16 cellular contexts compared by ENCODE assay signal in the genomic region with DNA sequence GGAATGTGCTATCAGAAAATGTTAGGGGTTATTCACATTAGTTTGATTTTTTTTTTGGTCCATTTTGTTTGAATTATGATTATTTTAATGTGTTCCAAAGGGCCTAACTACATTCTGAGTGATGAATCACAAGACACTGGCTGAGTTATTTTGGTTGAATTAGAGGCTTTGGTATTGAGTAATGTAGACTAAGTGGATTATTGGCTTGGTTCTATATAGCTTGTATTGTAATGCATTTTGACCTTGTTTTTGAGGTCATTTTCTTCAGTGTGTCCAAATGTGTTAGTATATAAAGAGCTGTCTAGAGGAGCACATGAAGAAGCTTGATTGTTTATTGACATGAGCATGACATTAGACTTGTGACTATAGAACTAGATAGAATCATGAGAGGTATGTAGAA. TPM values are rescaled to one million over a fixed set of nuclear protein-coding genes. Genes with fewer than 3 reads are reported as not detected.
DNase-seq lines count a peak whose midpoint lies in the region; ATAC-seq, FAIRE-seq and TF ChIP-seq lines count a peak whose summit lies in the region.
"Had no signal": no experiment of that assay in that cellular context is flagged by ENCODE, and none has a peak within 500 bp of the region (broad histone marks: within the 10 kb centered on the region; RNA-seq: fewer than 3 reads in every experiment).

No MANE protein-coding gene starts in this region.

- H3K36me3 ChIP-seq in GM23248 (ENCODE audit: low read depth), result 0 out of 2 replicates have a peak, but pooled peaks cover 7% of the 10 kb centered on the region
- peaks cover 24 to 33% of the 10 kb centered on the region in 2 experiments for H3K36me3 ChIP-seq in SK-N-SH (replicated peaks in 1 of 2; ENCODE audit: control insufficient read depth in 1 of 2, insufficient read depth in 2 of 2, low read length in 1 of 2)
- H3K36me3 ChIP-seq in upper lobe of left lung, result peaks cover 0 to 4% (median 0%) of the 10 kb centered on the region in 4 donors

- FAIRE-seq in A549 (lab: Jason Lieb, UNC), result no peak
- FAIRE-seq: GM18507, HTR-8/SVneo had no signal

- no peak for ATAC-seq in A549
- no peak for ATAC-seq in upper lobe of left lung (ENCODE audit: low FRiP score in 2 of 2)
- ATAC-seq: body of pancreas had no signal

- H3K9me2 ChIP-seq in GM23248 (ENCODE audit: insufficient read depth) (no peaks in the 10 kb centered on the region), SK-N-SH (no peaks in the 10 kb centered on the region)

- peaks cover 10% of the 10 kb centered on the region; the same call in 1 of the 2 replicates for H3F3A ChIP-seq in GM23248 (ENCODE audit: insufficient read depth)
- H3F3A ChIP-seq in SK-N-SH (replicated peaks; ENCODE audit: insufficient read depth), result peaks cover 12% of the 10 kb centered on the region

- no peak for DNase-seq in A549 (ENCODE audit: low read depth in 1 of 2, low spot score in 1 of 2)
- DNase-seq in GM23248, result peak; percentile 64
- no peak for DNase-seq in SK-N-SH
- DNase-seq in fibroblast of villous mesenchyme (ENCODE audit: low read depth), result peak; percentile 18
- no peak for DNase-seq in stimulated activated naive CD4-positive, alpha-beta T cell (lab: John Stamatoyannopoulos, UW)
- no peak for DNase-seq in GM19238 (ENCODE audit: insufficient read length, low spot score)
- DNase-seq in upper lobe of left lung, result no peak
- DNase-seq in amygdala (lab: John Stamatoyannopoulos, UW), result no peak
- DNase-seq: body of pancreas; Calu3; immature natural killer cell; NCI-H1105 treated with DMSO at 0.1 percent for 48 hours; stimulated activated CD4-positive, alpha-beta T cell treated with anti-CD3 and anti-CD28 coated beads, Interleukin-4, amount 100 ng/mL, for 24 hours had no signal

- in situ Hi-C loops in GM23248 (cut with MboI), result loop anchor here (25.0 kb wide), 1 partner anchor 361 kb away; the partner anchor contains the start of gene LRRC8C

- CTCF ChIA-PET in A549 (lab: Yijun Ruan, JAX) (interaction anchor here (1.4 kb wide), 1 partner anchor 11 kb away, joined by 5 read pairs; no protein-coding TSS in a partner anchor), SK-N-SH (lab: Yijun Ruan, JAX) (interaction anchor here (1.8 kb wide), 1 partner anchor 9 kb away, joined by 4 read pairs; no protein-coding TSS in a partner anchor)

- H3K4me2 ChIP-seq in A549 (peak overlapping the region; percentile 92), GM23248 (ENCODE audit: unreplicated experiment) (peak overlapping the region; percentile 9), SK-N-SH (peak overlapping the region; percentile 81; the same call in 1 of the 2 replicates)

- H3K4me1 ChIP-seq in A549 (peaks cover 47% of the 10 kb centered on the region), GM23248 (ENCODE audit: insufficient read depth) (peaks cover 35% of the 10 kb centered on the region), SK-N-SH (ENCODE audit: control insufficient read depth in 1 of 2, insufficient read depth in 2 of 2, low read depth in 1 of 2, low read length in 1 of 2) (peaks cover 12 to 33% of the 10 kb centered on the region in 2 experiments; a peak in 3 of 4 replicates), upper lobe of left lung (peaks cover 14 to 33% (median 21%) of the 10 kb centered on the region in 4 donors)

- TF ChIP-seq CTCF in A549 (IDR thresholded peaks at IDR 0.05), result no peak
- no peak for TF ChIP-seq CTCF in SK-N-SH (IDR thresholded peaks at IDR 0.05)
- TF ChIP-seq CTCF in fibroblast of villous mesenchyme (IDR thresholded peaks at IDR 0.05; ENCODE audit: insufficient read depth, low read depth, low read length), result no peak
- no peak for TF ChIP-seq CTCF in upper lobe of left lung (IDR thresholded peaks at IDR 0.05)

- H4K20me1 ChIP-seq in GM23248 (ENCODE audit: insufficient read depth) (peaks cover 4% of the 10 kb centered on the region), SK-N-SH (ENCODE audit: insufficient read depth) (peaks cover 76% of the 10 kb centered on the region)

- H3K9ac ChIP-seq in GM23248 (no peak overlapping the region), SK-N-SH (no peak overlapping the region)

- H3K79me2 ChIP-seq in GM23248 (ENCODE audit: insufficient read depth), result peaks cover 82% of the 10 kb centered on the region
- peaks cover 83% of the 10 kb centered on the region for H3K79me2 ChIP-seq in SK-N-SH (ENCODE audit: insufficient read depth)

- H3K27me3 ChIP-seq in GM23248 (replicated peaks; ENCODE audit: insufficient read depth) (no peaks in the 10 kb centered on the region), SK-N-SH (ENCODE audit: insufficient read depth) (no peaks in the 10 kb centered on the region), upper lobe of left lung (no peaks in the 10 kb centered on the region)
- H3K27me3 ChIP-seq: body of pancreas, tibial nerve had no signal

- TF ChIP-seq RAD21 in A549 (conservative IDR thresholded peaks at IDR 0.05 in 1 of 2, IDR thresholded peaks at IDR 0.05 in 1 of 2) (no peak), SK-N-SH (IDR thresholded peaks at IDR 0.05; ENCODE audit: low read length) (no peak)

- TF ChIP-seq EP300 in A549 (IDR thresholded peaks at IDR 0.05) (no peak), SK-N-SH (IDR thresholded peaks at IDR 0.05; ENCODE audit: borderline replicate concordance in 1 of 2, low read depth in 1 of 2, low read length in 1 of 2) (no peak), upper lobe of left lung (IDR thresholded peaks at IDR 0.05) (no peak)

- no peak overlapping the region for H2AFZ ChIP-seq in GM23248
- no peak overlapping the region for H2AFZ ChIP-seq in SK-N-SH (ENCODE audit: low read depth)

- H3K9me3 ChIP-seq in A549, result no peaks in the 10 kb centered on the region
- no peaks in the 10 kb centered on the region for H3K9me3 ChIP-seq in GM23248 (ENCODE audit: low read depth)
- no peaks in the 10 kb centered on the region for H3K9me3 ChIP-seq in SK-N-SH
- no peaks in the 10 kb centered on the region for H3K9me3 ChIP-seq in upper lobe of left lung
- H3K9me3 ChIP-seq: body of pancreas, tibial nerve had no signal

- POLR2A ChIA-PET in A549 (lab: Yijun Ruan, JAX) (interaction anchor here (1.0 kb wide), 1 partner anchor 20 kb away, joined by 3 read pairs; no protein-coding TSS in a partner anchor), SK-N-SH (lab: Yijun Ruan, JAX) (no interaction called here)

- TF ChIP-seq POLR2A in A549 (IDR thresholded peaks at IDR 0.05; ENCODE audit: low read length), result no peak
- TF ChIP-seq POLR2A in upper lobe of left lung (IDR thresholded peaks at IDR 0.05), result no peak

- H3K4me3 ChIP-seq in A549 (0 out of 3 replicates have a peak overlapping the region, but pooled peaks have one; percentile 15), GM23248 (no peak overlapping the region), SK-N-SH (ENCODE audit: low read depth in 2 of 2, low read length in 1 of 2) (no peak overlapping the region), fibroblast of villous mesenchyme (ENCODE audit: low read depth, low read length) (no peak overlapping the region), upper lobe of left lung (no peak overlapping the region)
- H3K4me3 ChIP-seq: body of pancreas, tibial nerve had no signal

- H3K27ac ChIP-seq in A549, result no peak overlapping the region
- H3K27ac ChIP-seq in GM23248, result no peak overlapping the region
- H3K27ac ChIP-seq in SK-N-SH (ENCODE audit: low read depth in 2 of 2, low read length in 1 of 2), result peak overlapping the region in 1 of 2 experiments; percentile 41; a peak in 2 of 4 replicates
- no peak overlapping the region for H3K27ac ChIP-seq in upper lobe of left lung
- H3K27ac ChIP-seq: body of pancreas, tibial nerve had no signal

TF ChIP-seq in A549, 52 proteins besides CTCF, POLR2A, EP300 and RAD21 (continues in another document):
- TF ChIP-seq FOSL2 (IDR thresholded peaks at IDR 0.05) (no peak), FOSL2 (CRISPR knock-in tag; IDR thresholded peaks at IDR 0.05) (no peak), CBX2 (IDR thresholded peaks at IDR 0.05; ENCODE audit: borderline replicate concordance, low read depth) (no peak), HDAC2 (IDR thresholded peaks at IDR 0.05) (no peak), EHMT2 (IDR thresholded peaks at IDR 0.05; ENCODE audit: low read depth) (no peak), MAZ (IDR thresholded peaks at IDR 0.05; ENCODE audit: borderline replicate concordance, low read depth, low read length) (no peak), KDM5A (IDR thresholded peaks at IDR 0.05) (no peak), RFX5 (IDR thresholded peaks at IDR 0.05) (no peak)

TF ChIP-seq in SK-N-SH, 30 proteins besides CTCF, POLR2A, EP300 and RAD21 (continues in another document):
- no peak for TF ChIP-seq SIN3A (IDR thresholded peaks at IDR 0.05; ENCODE audit: borderline replicate concordance, low read depth, low read length)
- no peak for TF ChIP-seq TCF12 (IDR thresholded peaks at IDR 0.05)
- peak; percentile 27; the same call in 1 of the 2 replicates for TF ChIP-seq JUND (IDR thresholded peaks at IDR 0.05)
- peak; percentile 43; the same call in 1 of the 2 replicates for TF ChIP-seq PBX3 (IDR thresholded peaks at IDR 0.05)

RNA-seq across cellular contexts. Expression of gene ZNF326, which starts 3.4 kb away (rescaled TPM):
- polyA plus RNA-seq in A549 (2011; rRNA removed), result 18.7 and 32.3 TPM in 2 replicates
- 15.9 and 17.6 TPM in 2 replicates for polyA plus RNA-seq in A549 (2012; cell fraction: cytosol; rRNA removed)
- polyA plus RNA-seq in A549 (2012; cell fraction: nucleus; rRNA removed), result 14.2 and 16.8 TPM in 2 replicates
- 47.8 to 52.2 TPM (median 50.0 TPM) in 3 replicates for polyA plus RNA-seq in A549 (2017; fragmentation: RNase III; extraction: RNeasy Plus Mini Kit Qiagen cat#74134 plus additional on column Dnase treatment)
- polyA minus RNA-seq in A549 (2011; rRNA and poly(A)+ RNA removed), result 12.4 and 12.7 TPM in 2 replicates
- total RNA-seq in GM23248 (2014; rRNA removed; shearing (Covaris generic)), result 5.2 and 5.6 TPM in 2 replicates
- polyA plus RNA-seq in GM23248 (2016; fragmentation: Nextera tagmentation; extraction: Ambion mirVana), result 17.2 and 17.7 TPM in 2 replicates
- polyA plus RNA-seq in SK-N-SH (2012; rRNA removed), result 16.4 and 18.0 TPM in 2 replicates
- polyA plus RNA-seq in SK-N-SH (2012; cell fraction: cytosol; rRNA removed), result 17.5 and 19.3 TPM in 2 replicates
- polyA plus RNA-seq in SK-N-SH (2012; cell fraction: nucleus; rRNA removed), result 16.1 and 24.0 TPM in 2 replicates
- total RNA-seq in fibroblast of villous mesenchyme, result 9.3 and 12.1 TPM in 2 replicates
- 10 to 100 TPM in 5 of 6 donors, 1 to 10 TPM in 1; 9.2 to 32.5 (median 17.4) TPM for total RNA-seq in upper lobe of left lung

Comparison
In these comparisons a context has a peak if more than half of its experiments do, and no peak if none do; other contexts are left out.
1. DNase-seq: peak in GM23248 (single experiment) and fibroblast of villous mesenchyme (single experiment); none in A549 (0 of 2), SK-N-SH (single experiment), stimulated activated naive CD4-positive, alpha-beta T cell (0 of 6), GM19238 (single experiment), upper lobe of left lung (0 of 2) and amygdala (0 of 56).
2. H3K4me2 ChIP-seq: peak in every context shown above with its lines; median percentile 92 in A549; 81 in SK-N-SH; 9 in GM23248.
3. Of the 12 proteins assayed by ChIP-seq in both A549 and SK-N-SH: peak only in A549: none; only in SK-N-SH: FOSL2 and PBX3; in both: none; in neither: 10.